ENCODE assay signal across 18 cellular contexts in the genomic region with DNA sequence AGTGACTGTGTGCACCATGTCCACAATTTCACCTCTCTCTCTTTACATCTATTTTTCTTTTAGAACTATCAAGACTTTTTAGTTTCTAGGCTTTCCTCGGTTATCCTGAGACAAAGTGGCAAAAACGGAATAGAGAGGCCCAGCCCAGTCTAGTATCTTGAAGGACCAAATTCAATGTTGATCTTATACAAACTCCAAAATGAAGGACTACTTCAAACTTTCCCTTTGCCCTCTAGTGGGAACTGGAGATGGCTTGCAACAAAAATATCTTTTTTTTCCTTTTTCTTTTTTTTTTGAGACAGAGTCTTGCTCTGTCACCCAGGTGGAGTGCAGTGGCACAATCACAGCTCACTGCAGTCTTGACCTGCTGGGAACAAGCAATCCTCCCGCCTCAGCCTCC.
DNase-seq lines count a peak whose midpoint lies in the region; ATAC-seq and TF ChIP-seq lines count a peak whose summit lies in the region.
"Had no signal": no experiment of that assay in that cellular context is flagged by ENCODE, and none has a peak within 500 bp of the region (broad histone marks: within the 10 kb centered on the region; RNA-seq: fewer than 3 reads in every experiment).

No MANE protein-coding gene starts in this region.

- POLR2A ChIA-PET in Panc1 (lab: Charles Lee), result no interaction called here

- H3K4me3 ChIP-seq in Panc1 (ENCODE audit: low read depth in 2 of 2, low read length in 2 of 2), result no peak overlapping the region
- H3K4me3 ChIP-seq: HAP-1, SK-N-MC had no signal

- H3K27me3 ChIP-seq in Panc1 (ENCODE audit: control insufficient read depth, insufficient read depth, low read length), result peaks cover 49% of the 10 kb centered on the region
- H3K27me3 ChIP-seq in foreskin keratinocyte, result peaks cover 8% of the 10 kb centered on the region

- H3K27ac ChIP-seq in 22Rv1 (no peak overlapping the region), Panc1 (ENCODE audit: low read length) (no peak overlapping the region), foreskin keratinocyte (no peak overlapping the region)
- H3K27ac ChIP-seq: SK-N-MC had no signal

- H3K9me3 ChIP-seq in Panc1 (ENCODE audit: control insufficient read depth, insufficient read depth, low read depth, low read length), result no peaks in the 10 kb centered on the region
- H3K9me3 ChIP-seq: HAP-1 had no signal

- BruUV-seq in Panc1 (replicated peaks; lab: Mats Ljungman, UMichigan), result no TSS peak

- in situ Hi-C loops in Panc1 (cut with HindIII; ENCODE audit: low pct_unique_long_range_greater_than_20kb, low sequenced_read_pairs), result no loop called here

- H3K4me1 ChIP-seq in Panc1 (ENCODE audit: control insufficient read depth, insufficient read depth, low read length) (no peaks in the 10 kb centered on the region), foreskin keratinocyte (no peaks in the 10 kb centered on the region)
- H3K4me1 ChIP-seq: HAP-1 had no signal

- DNase-seq in Panc1 (ENCODE audit: low read depth, low spot score) (no peak), foreskin keratinocyte (no peak), GOT3 (lab: John Stamatoyannopoulos, UW) (no peak), COLO668 (lab: John Stamatoyannopoulos, UW; ENCODE audit: unreplicated experiment) (no peak)
- DNase-seq: CD8-positive, alpha-beta memory T cell; DMS 273 treated with DMSO at 0.1 percent for 48 hours; Karpas-422; NCI-H1417 treated with DMSO at 0.1 percent for 48 hours; NCI-H2029 treated with DMSO at 0.1 percent for 48 hours; NCI-H345; NCI-H69; NK-92 treated with Interleukin-12 subunit alpha and Interleukin-12 subunit beta, amount 100 ng/mL, for 24 hours had no signal

- CTCF ChIA-PET in Panc1 (lab: Charles Lee), result no interaction called here

- no peaks in the 10 kb centered on the region for H3K36me3 ChIP-seq in Panc1 (ENCODE audit: control insufficient read depth, insufficient read depth, low read length)
- H3K36me3 ChIP-seq: HAP-1 had no signal

- ATAC-seq in Panc1 (no peak), foreskin keratinocyte (no peak), GM18868 (IDR thresholded peaks at IDR 0.05; ENCODE audit: unreplicated experiment) (no peak)
- no peak for ATAC-seq in activated CD4-positive, CD25-positive, alpha-beta regulatory T cell treated with anti-CD3 and anti-CD28 coated beads, Interleukin-2, amount 50 U/mL, for 24 hours

- TF ChIP-seq CTCF in 22Rv1 (IDR thresholded peaks at IDR 0.05), result peak; percentile 10; the same call in 1 of the 2 replicates
- peak; percentile 1 for TF ChIP-seq CTCF in GM12873 (IDR thresholded peaks at IDR 0.05; ENCODE audit: insufficient read depth, low read depth, low read length, missing control alignments)
- TF ChIP-seq CTCF in Panc1 (IDR thresholded peaks at IDR 0.05), result peak; percentile 10; the same call in 1 of the 2 replicates
- TF ChIP-seq CTCF in foreskin keratinocyte (conservative IDR thresholded peaks at IDR 0.05), result peak; percentile 13

- intact Hi-C loops in Panc1 (cut with micrococcal nuclease; ENCODE audit: unreplicated experiment), result no loop called here
